ENCODE assay signal across 1 cellular context in genomic region chr11:82865841-82866240, GRCh38.
TF ChIP-seq lines count a peak whose summit lies in the region.

No MANE protein-coding gene starts in this region.

TF ChIP-seq in IMR-90, 13 proteins besides CTCF, POLR2A, EP300 and RAD21 (continued from another document):
- TF ChIP-seq NFE2L2 (IDR thresholded peaks at IDR 0.05; ENCODE audit: low read depth, low read length) (no peak), ELK1 (IDR thresholded peaks at IDR 0.05; ENCODE audit: borderline replicate concordance, low read depth, low read length) (no peak), RCOR1 (IDR thresholded peaks at IDR 0.05; ENCODE audit: insufficient replicate concordance, low read length) (no peak), MAFK (IDR thresholded peaks at IDR 0.05; ENCODE audit: low read depth, low read length) (no peak), MXI1 (IDR thresholded peaks at IDR 0.05; ENCODE audit: borderline replicate concordance, low read depth, low read length) (no peak), MAZ (IDR thresholded peaks at IDR 0.05; ENCODE audit: borderline replicate concordance, low read depth, low read length) (no peak), SMC3 (IDR thresholded peaks at IDR 0.05; ENCODE audit: low read depth, low read length) (no peak), CEBPB (IDR thresholded peaks at IDR 0.05; ENCODE audit: low read depth, low read length) (no peak), FOS (IDR thresholded peaks at IDR 0.05; ENCODE audit: low read depth, low read length) (no peak), RFX5 (IDR thresholded peaks at IDR 0.05; ENCODE audit: low read depth, low read length) (no peak), BHLHE40 (IDR thresholded peaks at IDR 0.05; ENCODE audit: low read depth, low read length) (no peak), CHD1 (IDR thresholded peaks at IDR 0.05; ENCODE audit: low read depth, low read length) (no peak)
